ENCODE assay signal across 14 cellular contexts in the genomic region with DNA sequence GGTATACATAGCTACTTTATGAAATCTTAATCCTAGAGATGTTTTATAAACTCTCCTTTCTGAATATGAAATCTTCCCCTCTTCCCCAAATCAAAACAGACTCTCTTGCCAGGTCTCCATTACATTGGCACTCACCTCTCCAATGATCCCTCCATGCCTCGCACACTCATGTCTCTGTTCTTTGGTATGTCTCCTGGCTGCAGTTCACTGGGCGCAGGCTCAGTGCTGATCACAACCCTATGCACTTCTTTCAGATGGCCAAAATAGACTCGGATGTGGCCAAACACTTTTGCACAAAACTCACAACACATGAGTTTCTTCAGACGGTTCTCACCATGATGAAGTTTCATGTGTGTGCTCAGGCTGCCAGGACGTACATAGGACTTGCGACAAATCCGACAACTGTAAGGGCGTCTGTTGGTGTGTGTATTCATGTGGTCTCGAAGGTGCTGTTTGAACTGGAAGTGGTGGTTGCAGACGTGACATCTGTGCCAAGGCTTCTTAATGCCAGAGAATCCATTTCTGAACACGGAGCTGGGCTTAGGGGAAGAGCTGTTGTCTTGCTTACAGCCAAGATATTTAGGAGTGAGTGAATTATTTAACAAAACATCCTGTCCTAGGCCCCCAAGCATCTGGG.
A peak's percentile ranks its signal among the peaks of the same experiment; 100 is the strongest.
DNase-seq lines count a peak whose midpoint lies in the region; ATAC-seq and TF ChIP-seq lines count a peak whose summit lies in the region.
"Had no signal": no experiment of that assay in that cellular context is flagged by ENCODE, and none has a peak within 500 bp of the region (broad histone marks: within the 10 kb centered on the region; RNA-seq: fewer than 3 reads in every experiment).

No MANE protein-coding gene starts in this region.

- no peaks in the 10 kb centered on the region for H3K9me3 ChIP-seq in WERI-Rb-1 (ENCODE audit: severe bottlenecking)
- H3K9me3 ChIP-seq: BE2C, Caco-2, HAP-1 had no signal

- H3K36me3 Mint-ChIP-seq in endothelial cell (ENCODE audit: low read depth, unreplicated experiment): peaks cover 16% of the 10 kb centered on the region

- TF ChIP-seq CTCF in endothelial cell (IDR thresholded peaks at IDR 0.05; ENCODE audit: unreplicated experiment) (no peak), WERI-Rb-1 (IDR thresholded peaks at IDR 0.05; ENCODE audit: low read depth, low read length) (no peak)

- H3K27me3 ChIP-seq in WERI-Rb-1 (ENCODE audit: insufficient read depth, low read depth, severe bottlenecking): no peaks in the 10 kb centered on the region
- H3K27me3 ChIP-seq: BE2C had no signal

- peak overlapping the region; percentile 7 to 9 for H3K27ac Mint-ChIP-seq in stimulated activated naive CD8-positive, alpha-beta T cell treated with anti-CD3 and anti-CD28 coated beads, Interleukin-15, amount 100 ng/mL, for 72 hours
- H3K27ac Mint-ChIP-seq in endothelial cell (ENCODE audit: unreplicated experiment): no peak overlapping the region

- no peak for DNase-seq in stimulated activated naive CD8-positive, alpha-beta T cell treated with anti-CD3 and anti-CD28 coated beads, Interleukin-15, amount 100 ng/mL, for 72 hours
- DNase-seq in stimulated activated naive CD8-positive, alpha-beta T cell treated with anti-CD3 and anti-CD28 coated beads, Interleukin-15, Interleukin-2, amounts not matched to agents 100 U/mL and 50 U/mL, for 24 hours: no peak
- DNase-seq in endothelial cell (ENCODE audit: low spot score): no peak
- peak; percentile 47 for DNase-seq in posterior vena cava (ENCODE audit: low spot score)
- no peak for DNase-seq in activated naive CD4-positive, alpha-beta T cell treated with anti-CD3 and anti-CD28 coated beads, Interleukin-2, amount 50 U/mL, for 16 hours
- DNase-seq in WERI-Rb-1: no peak
- no peak for DNase-seq in stimulated activated CD4-positive, alpha-beta T cell treated with anti-CD3 and anti-CD28 coated beads, Interleukin-1b, Interleukin-23, amount 100 ng/mL, for 48 hours
- DNase-seq: BE2C, Caco-2, DND-41, GDM1 had no signal

- no peaks in the 10 kb centered on the region for H3K36me3 ChIP-seq in WERI-Rb-1
- H3K36me3 ChIP-seq: BE2C, HAP-1 had no signal

- peaks cover 12% of the 10 kb centered on the region for H3K4me1 Mint-ChIP-seq in stimulated activated naive CD8-positive, alpha-beta T cell treated with anti-CD3 and anti-CD28 coated beads, Interleukin-15, amount 100 ng/mL, for 72 hours
- H3K4me1 Mint-ChIP-seq in endothelial cell (ENCODE audit: unreplicated experiment): peaks cover 9% of the 10 kb centered on the region

- ATAC-seq in stimulated activated naive CD8-positive, alpha-beta T cell treated with anti-CD3 and anti-CD28 coated beads, Interleukin-15, amount 100 ng/mL, for 72 hours: no peak
- ATAC-seq in stimulated activated naive CD8-positive, alpha-beta T cell treated with anti-CD3 and anti-CD28 coated beads, Interleukin-15, Interleukin-2, amounts not matched to agents 100 U/mL and 50 U/mL, for 24 hours: no peak

- no peak overlapping the region for H3K27ac ChIP-seq in WERI-Rb-1
- H3K27ac ChIP-seq: C4-2B had no signal

- intact Hi-C loops in posterior vena cava (cut with DNase I): no loop called here

- no peaks in the 10 kb centered on the region for H3K9me3 Mint-ChIP-seq in stimulated activated naive CD8-positive, alpha-beta T cell treated with anti-CD3 and anti-CD28 coated beads, Interleukin-15, amount 100 ng/mL, for 72 hours
- H3K9me3 Mint-ChIP-seq in endothelial cell (ENCODE audit: unreplicated experiment): no peaks in the 10 kb centered on the region
- H3K9me3 Mint-ChIP-seq: CD8-positive, alpha-beta memory T cell had no signal

- H3K4me3 ChIP-seq in WERI-Rb-1 (ENCODE audit: low read depth, low read length): no peak overlapping the region
- H3K4me3 ChIP-seq: HAP-1 had no signal

- H3K4me3 Mint-ChIP-seq in stimulated activated naive CD8-positive, alpha-beta T cell treated with anti-CD3 and anti-CD28 coated beads, Interleukin-15, amount 100 ng/mL, for 72 hours: no peak overlapping the region
- peak overlapping the region; percentile 37 for H3K4me3 Mint-ChIP-seq in endothelial cell (ENCODE audit: unreplicated experiment)
- H3K4me3 Mint-ChIP-seq: CD8-positive, alpha-beta memory T cell had no signal

- H3K27me3 Mint-ChIP-seq in stimulated activated naive CD8-positive, alpha-beta T cell treated with anti-CD3 and anti-CD28 coated beads, Interleukin-15, amount 100 ng/mL, for 72 hours: no peaks in the 10 kb centered on the region
- no peaks in the 10 kb centered on the region for H3K27me3 Mint-ChIP-seq in endothelial cell (ENCODE audit: unreplicated experiment)
